ENCODE assay signal across 10 cellular contexts in genomic region chr10:62924344-62924748, GRCh38.
DNase-seq lines count a peak whose midpoint lies in the region; ATAC-seq, FAIRE-seq and TF ChIP-seq lines count a peak whose summit lies in the region.
"Had no signal": no experiment of that assay in that cellular context is flagged by ENCODE, and none has a peak within 500 bp of the region (broad histone marks: within the 10 kb centered on the region; RNA-seq: fewer than 3 reads in every experiment).

No MANE protein-coding gene starts in this region.

- H3K36me3 ChIP-seq in small intestine (ENCODE audit: control insufficient read depth in 2 of 2, insufficient read depth in 2 of 2, low read length in 2 of 2), result no peaks in the 10 kb centered on the region
- no peaks in the 10 kb centered on the region for H3K36me3 ChIP-seq in SJCRH30

- H3K4me3 ChIP-seq in small intestine (ENCODE audit: low read depth in 1 of 2, low read length in 2 of 2), result no peak overlapping the region
- no peak overlapping the region for H3K4me3 ChIP-seq in SJCRH30

- FAIRE-seq in small intestine (lab: Jason Lieb, UNC), result no peak
- FAIRE-seq: colon had no signal

- H3K27ac ChIP-seq in foreskin keratinocyte (no peak overlapping the region), small intestine (ENCODE audit: low read depth in 1 of 2, low read length in 1 of 2) (no peak overlapping the region), SJCRH30 (no peak overlapping the region)

- H3K4me1 ChIP-seq in foreskin keratinocyte (peaks cover 4% of the 10 kb centered on the region), small intestine (ENCODE audit: control insufficient read depth in 2 of 2, insufficient read depth in 1 of 2, low read depth in 1 of 2, low read length in 1 of 2) (no peaks in the 10 kb centered on the region), SJCRH30 (no peaks in the 10 kb centered on the region; the same call in 1 of the 2 replicates)

- WGBS in small intestine, 3 donors, result 18 to 69% (median 62%) methylated on average over 20 of the region's 20 CpGs

- H3K27me3 ChIP-seq in foreskin keratinocyte (no peaks in the 10 kb centered on the region), small intestine (ENCODE audit: control insufficient read depth in 2 of 2, insufficient read depth in 2 of 2, low read length in 2 of 2) (no peaks in the 10 kb centered on the region), SJCRH30 (no peaks in the 10 kb centered on the region)

- DNase-seq in NCI-H748 (lab: John Stamatoyannopoulos, UW; ENCODE audit: unreplicated experiment) (peak; percentile 13), NCI-H748 treated with DMSO at 0.1 percent for 48 hours (lab: John Stamatoyannopoulos, UW) (no peak), foreskin keratinocyte (peak; percentile 10 to 52), small intestine (peak; percentile 3), SJCRH30 (no peak), superior temporal gyrus (ENCODE audit: extremely low spot score) (no peak), Ammon's horn (ENCODE audit: low spot score) (no peak)

- no peak for TF ChIP-seq CTCF in foreskin keratinocyte (conservative IDR thresholded peaks at IDR 0.05)

- ATAC-seq in HG03439 (IDR thresholded peaks at IDR 0.05; ENCODE audit: unreplicated experiment) (peak; percentile 93), foreskin keratinocyte (peak; percentile 89)
- ATAC-seq: naive thymus-derived CD4-positive, alpha-beta T cell had no signal

- no peaks in the 10 kb centered on the region for H3K9me3 ChIP-seq in small intestine (ENCODE audit: control insufficient read depth, low read depth)
- no peaks in the 10 kb centered on the region for H3K9me3 ChIP-seq in SJCRH30 (replicated peaks)

Comparison
In these comparisons a context has a peak if more than half of its experiments do, and no peak if none do; other contexts are left out.
1. DNase-seq: peak in NCI-H748 (single experiment), foreskin keratinocyte (2 of 2) and small intestine (single experiment); none in NCI-H748 treated with DMSO at 0.1 percent for 48 hours (single experiment), SJCRH30 (0 of 2), superior temporal gyrus (single experiment) and Ammon's horn (single experiment).